In the genomic region with DNA sequence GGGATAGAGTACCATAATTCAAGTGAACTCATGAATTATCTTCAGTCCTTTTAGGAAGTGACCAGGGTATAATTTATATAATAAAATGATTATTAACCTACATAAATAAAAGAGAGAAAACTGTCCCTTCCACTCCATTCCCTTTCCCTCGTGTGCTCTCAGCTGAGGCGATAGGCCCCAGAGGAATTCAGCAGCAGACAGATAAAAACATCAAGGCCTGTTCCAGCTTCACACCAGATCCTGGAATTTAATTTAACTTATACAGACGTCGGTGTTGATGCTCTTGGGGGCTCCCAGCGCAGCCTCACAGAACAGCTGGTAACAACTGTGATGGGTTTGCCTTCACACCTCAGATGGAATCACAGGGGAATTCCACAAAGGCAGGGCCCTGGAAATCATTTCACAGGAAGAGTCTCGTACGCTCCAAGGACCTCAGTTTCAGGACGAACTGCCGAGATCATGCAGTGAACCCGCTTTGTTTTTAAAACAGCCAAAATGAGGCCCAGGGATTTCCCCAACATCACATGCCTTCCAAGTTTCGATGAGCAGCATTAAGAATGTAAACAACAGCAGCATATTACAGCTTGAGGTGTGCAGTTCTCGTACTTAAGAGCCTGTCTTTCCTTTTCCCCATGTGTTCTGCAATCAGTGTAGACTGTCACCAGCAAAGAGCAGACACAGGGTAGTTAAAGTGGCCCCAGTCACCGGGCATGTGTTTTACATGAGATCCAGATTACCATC, we compare ENCODE assay signal across 8 cellular contexts.
DNase-seq lines count a peak whose midpoint lies in the region; ATAC-seq and TF ChIP-seq lines count a peak whose summit lies in the region.

No MANE protein-coding gene starts in this region.

- no peaks in the 10 kb centered on the region for H3K36me3 ChIP-seq in tibial artery

- no peaks in the 10 kb centered on the region for H3K9me3 ChIP-seq in tibial artery

- TF ChIP-seq CTCF in tibial artery (IDR thresholded peaks at IDR 0.05): no peak

- no peaks in the 10 kb centered on the region for H3K27me3 ChIP-seq in tibial artery

- H3K27ac ChIP-seq in tibial artery: peak overlapping the region; percentile 49 to 52

- H3K4me1 ChIP-seq in tibial artery: peaks cover 0 to 4% (median 0%) of the 10 kb centered on the region in 4 donors

- DNase-seq in ELR (ENCODE audit: low read depth): peak; percentile 24
- peak; percentile 17 for DNase-seq in fibroblast of gingiva (ENCODE audit: low read depth)
- DNase-seq in tibial artery: no peak
- no peak for DNase-seq in DMS153 (lab: John Stamatoyannopoulos, UW)
- no peak for DNase-seq in NCI-H128 (lab: John Stamatoyannopoulos, UW; ENCODE audit: unreplicated experiment)
- DNase-seq in SHP77 treated with DMSO at 0.1 percent for 48 hours (lab: John Stamatoyannopoulos, UW): no peak

- intact Hi-C loops in tibial artery (cut with DNase I; ENCODE audit: low total_unique reads): loop anchor here (10.0 kb wide), 1 partner anchor 96 kb away; no protein-coding TSS in a partner anchor

- ATAC-seq in GM19468 (IDR thresholded peaks at IDR 0.05; ENCODE audit: extremely low read depth, unreplicated experiment) (peak; percentile 67), HG03460 (IDR thresholded peaks at IDR 0.05; ENCODE audit: unreplicated experiment) (peak; percentile 80)

- peak overlapping the region; percentile 21 to 25 for H3K4me3 ChIP-seq in tibial artery

Comparison
In these comparisons a context has a peak if more than half of its experiments do, and no peak if none do; other contexts are left out.
1. DNase-seq: peak in ELR (single experiment) and fibroblast of gingiva (single experiment); none in tibial artery (0 of 2), DMS153 (single experiment), NCI-H128 (single experiment) and SHP77 treated with DMSO at 0.1 percent for 48 hours (single experiment).